16 cellular contexts compared by ENCODE assay signal in the genomic region with DNA sequence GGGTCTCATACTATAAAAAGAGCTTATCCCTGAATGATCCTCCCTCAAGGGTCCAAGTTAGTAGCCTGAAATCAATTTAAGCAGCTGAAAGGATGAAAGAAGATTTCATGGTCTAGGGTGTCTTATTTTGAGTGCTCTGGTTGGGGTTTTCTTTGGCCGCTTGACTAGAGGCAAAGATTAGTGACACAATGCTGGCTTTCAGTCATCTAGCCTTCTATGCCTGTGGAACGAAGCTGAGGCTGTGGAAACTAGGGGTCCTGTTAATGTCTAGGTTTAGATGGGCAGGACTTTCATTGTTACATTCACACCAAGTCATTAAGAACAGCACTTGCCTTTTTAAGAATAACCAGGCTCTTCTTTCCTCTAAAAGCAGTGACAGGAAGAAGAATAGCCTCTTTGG.
"Had no signal": no experiment of that assay in that cellular context is flagged by ENCODE, and none has a peak within 500 bp of the region (broad histone marks: within the 10 kb centered on the region; RNA-seq: fewer than 3 reads in every experiment).

No MANE protein-coding gene starts in this region.

- H3K4me3 Mint-ChIP-seq: naive thymus-derived CD8-positive, alpha-beta T cell had no signal

- ATAC-seq: left lobe of liver; mucosa of descending colon; naive thymus-derived CD8-positive, alpha-beta T cell; pancreas; right cardiac atrium had no signal

- DNase-seq: cortex of kidney; foreskin melanocyte; head of caudate nucleus; islet precursor cell; mammary epithelial cell; mucosa of descending colon; naive thymus-derived CD8-positive, alpha-beta T cell; occipital lobe; pancreas; right cardiac atrium; small intestine; stimulated activated CD4-positive, alpha-beta T cell treated with anti-CD3 and anti-CD28 coated beads, Interleukin-12 subunit alpha, Interleukin-12 subunit beta, amount 100 ng/mL, for 4 hours; stimulated activated naive CD4-positive, alpha-beta T cell; trophoblast cell had no signal

- H3K36me3 Mint-ChIP-seq: naive thymus-derived CD8-positive, alpha-beta T cell had no signal

- H3K27ac Mint-ChIP-seq: naive thymus-derived CD8-positive, alpha-beta T cell; progenitor cell of endocrine pancreas had no signal
